Comparison of ENCODE assay signal across 8 cellular contexts in the genomic region with DNA sequence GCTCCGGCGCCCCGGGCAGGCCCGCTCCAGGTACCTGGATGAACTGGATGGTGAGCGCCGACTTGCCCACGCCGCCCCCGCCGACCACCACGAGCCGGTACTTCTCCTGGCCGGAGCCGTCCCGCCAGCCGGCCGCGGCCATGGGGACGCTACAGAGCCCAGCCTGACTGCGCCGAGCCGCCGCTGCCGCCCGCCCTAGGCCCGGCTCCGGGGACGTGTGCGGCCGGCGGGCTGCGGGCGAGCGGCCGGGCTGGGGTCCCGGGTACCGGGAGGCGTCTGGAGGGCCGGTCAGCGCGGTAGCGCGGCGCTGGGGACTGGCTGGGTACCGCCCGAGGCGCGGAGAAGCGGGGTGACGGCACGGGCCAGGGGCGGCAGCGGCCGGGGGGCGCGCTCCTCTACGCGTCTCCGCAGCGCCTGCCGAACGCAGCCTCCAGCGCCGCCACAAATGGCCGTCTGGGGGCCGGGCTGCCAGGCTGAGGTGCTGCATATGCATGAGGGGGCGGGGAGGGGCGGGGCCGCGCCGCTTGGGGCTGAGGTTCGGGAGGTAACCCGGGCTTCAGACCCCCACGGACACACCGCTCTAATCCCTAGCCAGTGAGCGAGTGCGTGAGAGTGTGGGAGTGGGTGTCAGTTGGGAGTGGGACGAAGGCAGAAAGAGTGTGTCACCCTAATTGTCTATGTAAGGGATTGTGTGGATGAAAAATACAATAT. TPM values are rescaled to one million over a fixed set of nuclear protein-coding genes. Genes with fewer than 3 reads are reported as not detected.
DNase-seq lines count a peak whose midpoint lies in the region; ATAC-seq, FAIRE-seq and TF ChIP-seq lines count a peak whose summit lies in the region.

RRAS2 (minus strand) TSS at position 455 of the 711 bp plus-strand sequence; CDS start at position 142, 313 bp downstream.

- no peaks in the 10 kb centered on the region for H3K9me3 ChIP-seq in endothelial cell of umbilical vein (replicated peaks; ENCODE audit: control insufficient read depth, insufficient read depth, low read length)

- H3K27me3 ChIP-seq in endothelial cell of umbilical vein (ENCODE audit: control insufficient read depth in 2 of 2, insufficient read depth in 2 of 2, low read length in 2 of 2): no peaks in the 10 kb centered on the region

- no TSS peak for BruUV-seq in endothelial cell of umbilical vein (replicated peaks; lab: Mats Ljungman, UMichigan)

- ATAC-seq in GM18861 (IDR thresholded peaks at IDR 0.05; ENCODE audit: unreplicated experiment): peak; percentile 80
- ATAC-seq in HG03095 (IDR thresholded peaks at IDR 0.05; ENCODE audit: unreplicated experiment): peak; percentile 84

- no peaks in the 10 kb centered on the region for H3K36me3 ChIP-seq in endothelial cell of umbilical vein (ENCODE audit: control insufficient read depth in 2 of 2, extremely low read depth in 1 of 2, insufficient read depth in 2 of 2, low read length in 2 of 2)

- peak; percentile 85 for TF ChIP-seq POLR2A in endothelial cell of umbilical vein (IDR thresholded peaks at IDR 0.05; ENCODE audit: low read depth, low read length)

- TF ChIP-seq CTCF in endothelial cell of umbilical vein (IDR thresholded peaks at IDR 0.05; ENCODE audit: extremely low read depth in 1 of 2, insufficient read depth in 1 of 2, low read depth in 1 of 2, low read length in 2 of 2): no peak

- CTCF ChIA-PET in endothelial cell of umbilical vein (lab: Charles Lee): interaction anchor here (0.6 to 4.3 kb wide), 9 partner anchors 10 to 97 kb away, joined by 3 to 40 read pairs (median 5); no protein-coding TSS in a partner anchor

- H2AFZ ChIP-seq in endothelial cell of umbilical vein (ENCODE audit: low read depth, low read length): peak within 1 kb of the TSS; percentile 95

- peaks cover 49% of the 10 kb centered on the region for H3K79me2 ChIP-seq in endothelial cell of umbilical vein (ENCODE audit: control insufficient read depth, insufficient read depth, low read length)

- dilution Hi-C loops in endothelial cell of umbilical vein (cut with MboI; ENCODE audit: extremely low pct_ligation_motif_present, low sequenced_read_pairs): no loop called here

- DNase-seq in AG08395 (ENCODE audit: low spot score) (peak; percentile 72), NCI-H82 (lab: John Stamatoyannopoulos, UW) (peak; percentile 79), endothelial cell of umbilical vein (ENCODE audit: low read depth, low spot score) (peak; percentile 77), mucosa of gallbladder (ENCODE audit: low spot score) (peak; percentile 61)
- peak; percentile 35 for DNase-seq in activated CD8-positive, alpha-beta memory T cell treated with anti-CD3 and anti-CD28 coated beads, Interleukin-2, amount 50 U/mL, for 24 hours (ENCODE audit: extremely low read depth)
- peak; percentile 71 for DNase-seq in stimulated activated CD8-positive, alpha-beta memory T cell treated with anti-CD3 and anti-CD28 coated beads, Interleukin-4, amount 100 ng/mL, for 24 hours (ENCODE audit: low read depth)

- peak within 1 kb of the TSS; percentile 57 to 84 (median 75) for H3K4me3 ChIP-seq in endothelial cell of umbilical vein (replicated peaks in 1 of 3; ENCODE audit: insufficient read depth in 1 of 3, low read depth in 1 of 3, low read length in 3 of 3)

- H3K4me1 ChIP-seq in endothelial cell of umbilical vein (ENCODE audit: control insufficient read depth, extremely low read depth, insufficient read depth, low read length): peaks cover 9% of the 10 kb centered on the region

- H3K4me2 ChIP-seq in endothelial cell of umbilical vein (ENCODE audit: insufficient read depth, low read length): peak within 1 kb of the TSS; percentile 97

- FAIRE-seq in endothelial cell of umbilical vein (lab: Jason Lieb, UNC): peak; percentile 33

- no peaks in the 10 kb centered on the region for H3K9me1 ChIP-seq in endothelial cell of umbilical vein (replicated peaks; ENCODE audit: control insufficient read depth, extremely low read depth, insufficient read depth, low read length)

- peak within 1 kb of the TSS; percentile 97 for H3K9ac ChIP-seq in endothelial cell of umbilical vein (replicated peaks; ENCODE audit: extremely low read depth, insufficient read depth, low read length)

- intact Hi-C loops in endothelial cell of umbilical vein (cut with micrococcal nuclease): loop anchor here (1.0 to 2.0 kb wide), 7 partner anchors 18 to 96 kb away; no protein-coding TSS in a partner anchor

- POLR2A ChIA-PET in endothelial cell of umbilical vein (lab: Charles Lee): interaction anchor here (1.0 to 1.7 kb wide), 3 partner anchors 12 to 63 kb away, joined by 4 to 7 read pairs (median 6); no protein-coding TSS in a partner anchor

- H4K20me1 ChIP-seq in endothelial cell of umbilical vein (replicated peaks; ENCODE audit: control insufficient read depth, extremely low read depth, insufficient read depth, low read length): no peaks in the 10 kb centered on the region

- peak within 1 kb of the TSS; percentile 46 for H3K27ac ChIP-seq in endothelial cell of umbilical vein (ENCODE audit: insufficient read depth, low read depth, low read length)

TF ChIP-seq in endothelial cell of umbilical vein, 7 proteins besides CTCF, POLR2A, EP300 and RAD21:
- TF ChIP-seq EZH2 (IDR thresholded peaks at IDR 0.05; ENCODE audit: borderline replicate concordance, low read depth, low read length, severe bottlenecking) (no peak), MYC (IDR thresholded peaks at IDR 0.05; ENCODE audit: low read depth, low read length) (no peak), POLR2AphosphoS5 (IDR thresholded peaks at IDR 0.05; ENCODE audit: insufficient read depth, low read depth, low read length) (peak; percentile 91)

RNA-seq across cellular contexts. Expression of gene RRAS2, which starts in this region (rescaled TPM):
- total RNA-seq in endothelial cell of umbilical vein: 80.5 and 84.4 TPM in 2 replicates
- 26.6 and 30.1 TPM in 2 replicates for polyA plus RNA-seq in endothelial cell of umbilical vein
- polyA plus RNA-seq in endothelial cell of umbilical vein (2011; cell fraction: cytosol; rRNA removed): 36.3 and 39.5 TPM in 2 replicates
- 17.3 and 23.7 TPM in 2 replicates for polyA plus RNA-seq in endothelial cell of umbilical vein (2011; cell fraction: nucleus; rRNA removed)
- polyA plus RNA-seq in endothelial cell of umbilical vein (2012): 83.6 and 104 TPM in 2 replicates
- 20.3 and 22.2 TPM in 2 replicates for polyA minus RNA-seq in endothelial cell of umbilical vein
- 23.4 TPM for polyA minus RNA-seq in endothelial cell of umbilical vein (2011; cell fraction: cytosol; rRNA and poly(A)+ RNA removed)
- polyA minus RNA-seq in endothelial cell of umbilical vein (2011; cell fraction: nucleus; rRNA and poly(A)+ RNA removed): 25.1 and 26.7 TPM in 2 replicates
- total RNA-seq in mucosa of gallbladder: 27.6 TPM

Comparison
In these comparisons a context has a peak if more than half of its experiments do, and no peak if none do; other contexts are left out.
1. Peak in every context shown above with its lines: DNase-seq, ATAC-seq, H3K4me3 ChIP-seq and H3K27ac ChIP-seq.